ENCODE assay signal across 11 cellular contexts in the genomic region with DNA sequence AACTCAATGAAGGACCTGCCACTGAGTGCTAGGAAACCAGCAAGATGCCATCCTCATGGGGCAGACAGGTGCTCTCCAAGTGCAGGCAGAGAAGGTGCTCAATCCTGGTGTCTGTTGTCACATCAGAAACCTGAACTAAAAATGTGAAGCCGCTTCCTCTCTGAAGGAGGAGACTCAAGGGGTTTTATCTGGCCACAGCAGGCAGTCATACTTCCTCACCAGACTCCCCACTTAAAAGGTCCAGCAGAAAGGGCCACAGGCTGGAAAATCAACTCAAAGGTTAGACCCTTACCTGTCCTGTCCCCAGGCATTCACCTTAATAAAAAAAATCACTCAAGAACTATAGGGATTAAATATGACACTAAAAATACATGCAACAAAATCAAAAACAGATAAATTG. TPM values are rescaled to one million over a fixed set of nuclear protein-coding genes. Genes with fewer than 3 reads are reported as not detected.
A peak's percentile ranks its signal among the peaks of the same experiment; 100 is the strongest.
DNase-seq lines count a peak whose midpoint lies in the region; ATAC-seq and TF ChIP-seq lines count a peak whose summit lies in the region.
"Had no signal": no experiment of that assay in that cellular context is flagged by ENCODE, and none has a peak within 500 bp of the region (broad histone marks: within the 10 kb centered on the region; RNA-seq: fewer than 3 reads in every experiment).

No MANE protein-coding gene starts in this region.

- no peaks in the 10 kb centered on the region for H3K27me3 Mint-ChIP-seq in activated naive CD4-positive, alpha-beta T cell treated with anti-CD3 and anti-CD28 coated beads for 36 hours (ENCODE audit: low read depth)
- no peaks in the 10 kb centered on the region for H3K27me3 Mint-ChIP-seq in endodermal cell (ENCODE audit: insufficient read depth)
- no peaks in the 10 kb centered on the region for H3K27me3 Mint-ChIP-seq in stimulated activated naive B cell treated with anti-CD40 and anti-IgM and Interleukin-4, amounts not matched to agents 10 μg/mL and 1 μg/mL and 100 μg/mL, for 72 hours

- H3K4me1 Mint-ChIP-seq in activated naive CD4-positive, alpha-beta T cell treated with anti-CD3 and anti-CD28 coated beads for 36 hours (ENCODE audit: low read depth): peaks cover 81% of the 10 kb centered on the region
- peaks cover 23% of the 10 kb centered on the region for H3K4me1 Mint-ChIP-seq in endodermal cell
- peaks cover 62 to 82% of the 10 kb centered on the region in 2 donors for H3K4me1 Mint-ChIP-seq in stimulated activated naive B cell treated with anti-CD40 and anti-IgM and Interleukin-4, amounts not matched to agents 10 μg/mL and 1 μg/mL and 100 μg/mL, for 72 hours

- intact Hi-C loops in activated naive CD4-positive, alpha-beta T cell treated with anti-CD3 and anti-CD28 coated beads for 36 hours (cut with micrococcal nuclease): loop anchor here (1.0 to 10.0 kb wide), 2 partner anchors 12 to 1213 kb away; a partner anchor contains a TSS

- H3K36me3 ChIP-seq in OCI-LY3 (replicated peaks; ENCODE audit: low read depth, low read length): peaks cover 47% of the 10 kb centered on the region
- H3K36me3 ChIP-seq in endodermal cell (ENCODE audit: control insufficient read depth, insufficient read depth, low read length): peaks cover 46% of the 10 kb centered on the region
- H3K36me3 ChIP-seq: uterus had no signal

- no peaks in the 10 kb centered on the region for H3K9me3 Mint-ChIP-seq in activated naive CD4-positive, alpha-beta T cell treated with anti-CD3 and anti-CD28 coated beads for 36 hours
- H3K9me3 Mint-ChIP-seq in endodermal cell: no peaks in the 10 kb centered on the region
- H3K9me3 Mint-ChIP-seq in stimulated activated naive B cell treated with anti-CD40 and anti-IgM and Interleukin-4, amounts not matched to agents 10 μg/mL and 1 μg/mL and 100 μg/mL, for 72 hours: no peaks in the 10 kb centered on the region

- ATAC-seq in stimulated activated naive B cell treated with anti-CD40 and anti-IgM and Interleukin-4, amounts not matched to agents 10 μg/mL and 1 μg/mL and 100 μg/mL, for 72 hours (replicated peaks): no peak

- H3K4me3 Mint-ChIP-seq in activated naive CD4-positive, alpha-beta T cell treated with anti-CD3 and anti-CD28 coated beads for 36 hours: no peak overlapping the region
- H3K4me3 Mint-ChIP-seq in endodermal cell: no peak overlapping the region
- H3K4me3 Mint-ChIP-seq in stimulated activated naive B cell treated with anti-CD40 and anti-IgM and Interleukin-4, amounts not matched to agents 10 μg/mL and 1 μg/mL and 100 μg/mL, for 72 hours: peak overlapping the region; percentile 10 to 76

- no peak for TF ChIP-seq CTCF in OCI-LY3 (IDR thresholded peaks at IDR 0.05; ENCODE audit: low read depth, low read length)
- no peak for TF ChIP-seq CTCF in endodermal cell (conservative IDR thresholded peaks at IDR 0.05)

- H3K27ac ChIP-seq in OCI-LY3 (ENCODE audit: low read length) (peak overlapping the region; percentile 76), endodermal cell (ENCODE audit: low read depth, low read length) (no peak overlapping the region)
- H3K27ac ChIP-seq: uterus had no signal

- H3K4me3 ChIP-seq in OCI-LY3 (ENCODE audit: low read length) (peak overlapping the region; percentile 30), endodermal cell (ENCODE audit: low read length) (no peak overlapping the region)
- H3K4me3 ChIP-seq: uterus had no signal

- no peak for DNase-seq in activated naive CD4-positive, alpha-beta T cell treated with anti-CD3 and anti-CD28 coated beads for 36 hours
- no peak for DNase-seq in activated naive CD4-positive, alpha-beta T cell treated with anti-CD3 and anti-CD28 coated beads, Interleukin-2, amount 50 U/mL, for 16 hours
- DNase-seq in endodermal cell: no peak
- no peak for DNase-seq in stimulated activated naive B cell treated with anti-CD40 and anti-IgM and Interleukin-4, amounts not matched to agents 10 μg/mL and 1 μg/mL and 100 μg/mL, for 72 hours
- DNase-seq in stimulated activated CD4-positive, alpha-beta T cell treated with anti-CD3 and anti-CD28 coated beads, Interleukin-4, amount 100 ng/mL, for 24 hours: no peak
- no peak for DNase-seq in AG20443 (ENCODE audit: low spot score)
- no peak for DNase-seq in NCI-H2029 (lab: John Stamatoyannopoulos, UW)
- DNase-seq: activated effector memory CD4-positive, alpha-beta T cell treated with anti-CD3 and anti-CD28 coated beads, Interleukin-2, amount 50 U/mL, for 16 hours; SW 1271; uterus had no signal

- peak overlapping the region; percentile 55 for H3K27ac Mint-ChIP-seq in activated naive CD4-positive, alpha-beta T cell treated with anti-CD3 and anti-CD28 coated beads for 36 hours
- peak overlapping the region; percentile 31 for H3K27ac Mint-ChIP-seq in endodermal cell
- peak overlapping the region; percentile 93 for H3K27ac Mint-ChIP-seq in stimulated activated naive B cell treated with anti-CD40 and anti-IgM and Interleukin-4, amounts not matched to agents 10 μg/mL and 1 μg/mL and 100 μg/mL, for 72 hours

- WGBS in endodermal cell (ENCODE audit: insufficient coverage in 1 of 2, insufficient read length in 1 of 2), 2 experiments: 88 to 97% methylated on average over 1 of the region's 1 CpG

- no peak overlapping the region for H2AFZ ChIP-seq in OCI-LY3 (ENCODE audit: low read depth, low read length)

- H3K4me1 ChIP-seq in OCI-LY3 (ENCODE audit: low read length) (peaks cover 44% of the 10 kb centered on the region), endodermal cell (ENCODE audit: control insufficient read depth, insufficient read depth, low read length) (peaks cover 2% of the 10 kb centered on the region)

- peaks cover 98% of the 10 kb centered on the region for H3K79me2 ChIP-seq in OCI-LY3 (ENCODE audit: low read length)

- CTCF ChIA-PET in activated naive CD4-positive, alpha-beta T cell treated with anti-CD3 and anti-CD28 coated beads for 36 hours (lab: Charles Lee): no interaction called here

- H3K9me3 ChIP-seq in OCI-LY3 (ENCODE audit: insufficient read depth, low read length) (no peaks in the 10 kb centered on the region), endodermal cell (ENCODE audit: control insufficient read depth, low read length) (no peaks in the 10 kb centered on the region)
- H3K9me3 ChIP-seq: uterus had no signal

- peaks cover 26% of the 10 kb centered on the region for H3K36me3 Mint-ChIP-seq in activated naive CD4-positive, alpha-beta T cell treated with anti-CD3 and anti-CD28 coated beads for 36 hours (ENCODE audit: low read depth)
- peaks cover 25% of the 10 kb centered on the region for H3K36me3 Mint-ChIP-seq in endodermal cell (ENCODE audit: low read depth)
- peaks cover 50 to 71% of the 10 kb centered on the region in 2 donors for H3K36me3 Mint-ChIP-seq in stimulated activated naive B cell treated with anti-CD40 and anti-IgM and Interleukin-4, amounts not matched to agents 10 μg/mL and 1 μg/mL and 100 μg/mL, for 72 hours

- peak overlapping the region; percentile 64 for H3K4me2 ChIP-seq in OCI-LY3 (ENCODE audit: low read length)

- peaks cover 71% of the 10 kb centered on the region for H4K20me1 ChIP-seq in OCI-LY3 (ENCODE audit: insufficient read depth, low read length)

- H3K9ac ChIP-seq in OCI-LY3 (ENCODE audit: low read length) (peak overlapping the region; percentile 29; the same call in 1 of the 2 replicates), endodermal cell (ENCODE audit: extremely low read depth, low read length, poor library complexity, severe bottlenecking) (no peak overlapping the region)

- H3K27me3 ChIP-seq in OCI-LY3 (ENCODE audit: low read depth, low read length) (no peaks in the 10 kb centered on the region), endodermal cell (ENCODE audit: control insufficient read depth, insufficient read depth, low read length, poor library complexity, severe bottlenecking) (no peaks in the 10 kb centered on the region)
- H3K27me3 ChIP-seq: uterus had no signal

RNA-seq across cellular contexts. Expression of a gene that starts 4.8 kb away (rescaled TPM):
- 10 to 100 TPM; 37.6 to 43.0 TPM for total RNA-seq in activated naive CD4-positive, alpha-beta T cell treated with anti-CD3 and anti-CD28 coated beads for 36 hours
- 10 to 100 TPM; 46.7 to 47.8 TPM for total RNA-seq in endodermal cell
- 44.4 TPM for polyA plus RNA-seq in endodermal cell (2013, experiment 1 of 2)
- 41.1 TPM for polyA plus RNA-seq in endodermal cell (2013, experiment 2 of 2)

RNA-seq across cellular contexts. Expression of a gene that starts 7.7 kb away (rescaled TPM):
- total RNA-seq in activated naive CD4-positive, alpha-beta T cell treated with anti-CD3 and anti-CD28 coated beads for 36 hours: 10 to 100 TPM; 85.0 to 92.4 TPM
- total RNA-seq in endodermal cell: 10 to 100 TPM; 59.2 to 64.0 TPM
- polyA plus RNA-seq in endodermal cell (2013, experiment 1 of 2): 22.9 TPM
- polyA plus RNA-seq in endodermal cell (2013, experiment 2 of 2): 17.8 TPM

Comparison
In these comparisons a context has a peak if more than half of its experiments do, and no peak if none do; other contexts are left out.
1. H3K27ac Mint-ChIP-seq: peak in every context shown above with its lines; median percentile 93 in stimulated activated naive B cell treated with anti-CD40 and anti-IgM and Interleukin-4, amounts not matched to agents 10 μg/mL and 1 μg/mL and 100 μg/mL, for 72 hours; 55 in activated naive CD4-positive, alpha-beta T cell treated with anti-CD3 and anti-CD28 coated beads for 36 hours; 31 in endodermal cell.
2. H3K4me3 Mint-ChIP-seq: peak in stimulated activated naive B cell treated with anti-CD40 and anti-IgM and Interleukin-4, amounts not matched to agents 10 μg/mL and 1 μg/mL and 100 μg/mL, for 72 hours (2 of 2); none in activated naive CD4-positive, alpha-beta T cell treated with anti-CD3 and anti-CD28 coated beads for 36 hours (single experiment) and endodermal cell (single experiment).